ENCODE assay signal across 8 cellular contexts in the genomic region with DNA sequence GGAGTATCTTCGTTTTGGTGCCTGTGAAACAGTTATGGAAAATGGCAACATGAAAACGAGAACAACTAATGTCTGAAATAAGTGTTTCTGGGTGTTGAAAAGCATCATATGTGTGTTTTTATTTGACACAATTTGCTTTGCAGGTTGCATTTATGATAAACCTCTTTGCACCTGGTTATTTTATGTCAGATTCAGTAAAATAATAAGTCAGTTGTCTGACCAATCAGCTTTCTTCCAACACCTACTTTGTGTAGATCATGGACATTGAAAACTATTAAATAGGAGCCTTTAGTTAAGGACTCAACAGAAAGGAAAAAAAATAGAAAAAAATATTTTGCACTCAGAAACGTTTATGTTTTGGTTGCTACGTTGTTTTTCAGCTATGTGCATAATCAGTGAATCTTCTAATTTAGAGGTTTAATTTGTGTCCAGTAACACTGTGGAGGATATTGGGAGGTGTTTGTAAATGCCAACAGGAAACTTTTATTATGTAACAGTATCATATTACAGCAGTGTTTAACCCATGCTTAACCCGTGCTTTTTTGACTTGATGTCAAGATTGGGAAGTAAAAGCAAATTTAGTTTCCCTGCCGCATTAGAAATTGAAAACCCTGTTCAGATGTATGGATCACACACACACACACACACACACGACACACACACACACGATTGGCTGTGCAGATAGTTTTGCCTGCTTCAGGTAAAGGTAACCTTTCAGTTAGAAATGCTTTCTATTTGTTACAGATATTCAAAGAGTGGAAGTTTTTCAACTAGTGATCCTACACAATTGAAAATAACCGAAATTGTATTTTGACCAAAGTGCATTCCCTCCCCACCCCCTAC. TPM values are rescaled to one million over a fixed set of nuclear protein-coding genes. Genes with fewer than 3 reads are reported as not detected.
DNase-seq lines count a peak whose midpoint lies in the region; ATAC-seq and TF ChIP-seq lines count a peak whose summit lies in the region.

No MANE protein-coding gene starts in this region.

- DNase-seq in AG04449 (ENCODE audit: low read depth, low spot score), result no peak
- no peak for DNase-seq in HFFc6
- peak; percentile 11 for DNase-seq in adipocyte (ENCODE audit: low read depth)
- no peak for DNase-seq in kidney epithelial cell (ENCODE audit: low read depth)
- DNase-seq in GM03348 (ENCODE audit: low spot score), result no peak
- no peak for DNase-seq in effector memory CD4-positive, alpha-beta T cell
- no peak for DNase-seq in stimulated activated naive B cell treated with anti-CD40 and anti-IgM and Interleukin-4, amounts not matched to agents 10 μg/mL and 1 μg/mL and 100 μg/mL, for 72 hours

- no peak overlapping the region for H3K9ac ChIP-seq in adipocyte (ENCODE audit: low read length)

- no peak overlapping the region for H3K27ac ChIP-seq in effector memory CD4-positive, alpha-beta T cell (ENCODE audit: insufficient read depth, low read length, poor library complexity, severe bottlenecking)

- POLR2A ChIA-PET in AG04449 (lab: Yijun Ruan, JAX), result no interaction called here

- ATAC-seq in HG02973 (IDR thresholded peaks at IDR 0.05; ENCODE audit: unreplicated experiment), result no peak
- ATAC-seq in stimulated activated naive B cell treated with anti-CD40 and anti-IgM and Interleukin-4, amounts not matched to agents 10 μg/mL and 1 μg/mL and 100 μg/mL, for 72 hours (replicated peaks), result no peak

- no peaks in the 10 kb centered on the region for H3K36me3 ChIP-seq in adipocyte (ENCODE audit: control insufficient read depth, insufficient read depth, low read length, severe bottlenecking)
- no peaks in the 10 kb centered on the region for H3K36me3 ChIP-seq in kidney epithelial cell (ENCODE audit: control insufficient read depth, insufficient read depth, low read length)
- no peaks in the 10 kb centered on the region for H3K36me3 ChIP-seq in effector memory CD4-positive, alpha-beta T cell (ENCODE audit: control insufficient read depth, insufficient read depth, low read length)

- H3K4me3 ChIP-seq in AG04449 (ENCODE audit: low read depth, low read length), result peak overlapping the region; percentile 82
- H3K4me3 ChIP-seq in adipocyte (ENCODE audit: low read length), result no peak overlapping the region
- peak overlapping the region; percentile 97 for H3K4me3 ChIP-seq in kidney epithelial cell (ENCODE audit: low read depth, low read length)
- no peak overlapping the region for H3K4me3 ChIP-seq in effector memory CD4-positive, alpha-beta T cell (ENCODE audit: insufficient read depth, low read depth, low read length, poor library complexity, severe bottlenecking)

- H3K27ac Mint-ChIP-seq in HFFc6, result peak overlapping the region; percentile 24
- H3K27ac Mint-ChIP-seq in stimulated activated naive B cell treated with anti-CD40 and anti-IgM and Interleukin-4, amounts not matched to agents 10 μg/mL and 1 μg/mL and 100 μg/mL, for 72 hours, result no peak overlapping the region

- peaks cover 61% of the 10 kb centered on the region for H3K4me1 Mint-ChIP-seq in HFFc6 (ENCODE audit: low read depth)
- H3K4me1 Mint-ChIP-seq in stimulated activated naive B cell treated with anti-CD40 and anti-IgM and Interleukin-4, amounts not matched to agents 10 μg/mL and 1 μg/mL and 100 μg/mL, for 72 hours, result peaks cover 17 to 22% of the 10 kb centered on the region in 2 donors

- H3K27me3 Mint-ChIP-seq in HFFc6 (ENCODE audit: insufficient read depth), result no peaks in the 10 kb centered on the region
- H3K27me3 Mint-ChIP-seq in stimulated activated naive B cell treated with anti-CD40 and anti-IgM and Interleukin-4, amounts not matched to agents 10 μg/mL and 1 μg/mL and 100 μg/mL, for 72 hours, result peaks cover 6 to 7% of the 10 kb centered on the region in 2 donors

- CTCF ChIA-PET in AG04449 (lab: Yijun Ruan, JAX), result interaction anchor here (0.7 to 3.3 kb wide), 4 partner anchors 9 to 295 kb away, joined by 3 to 20 read pairs (median 7); no protein-coding TSS in a partner anchor

- no peaks in the 10 kb centered on the region for H3K9me3 ChIP-seq in adipocyte (ENCODE audit: control insufficient read depth, low read length)
- H3K9me3 ChIP-seq in effector memory CD4-positive, alpha-beta T cell (ENCODE audit: control insufficient read depth, low read length), result no peaks in the 10 kb centered on the region

- TF ChIP-seq CTCF in AG04449 (IDR thresholded peaks at IDR 0.05; ENCODE audit: insufficient read depth, low read length, missing control alignments), result no peak
- TF ChIP-seq CTCF in HFFc6 (IDR thresholded peaks at IDR 0.05), result no peak
- TF ChIP-seq CTCF in kidney epithelial cell (IDR thresholded peaks at IDR 0.05; ENCODE audit: insufficient read depth, low read length, poor library complexity, severe bottlenecking), result no peak

- no peaks in the 10 kb centered on the region for H3K27me3 ChIP-seq in adipocyte (replicated peaks; ENCODE audit: control insufficient read depth, insufficient read depth, low read length)
- H3K27me3 ChIP-seq in kidney epithelial cell (ENCODE audit: control insufficient read depth, insufficient read depth, low read length), result no peaks in the 10 kb centered on the region
- no peaks in the 10 kb centered on the region for H3K27me3 ChIP-seq in effector memory CD4-positive, alpha-beta T cell (replicated peaks; ENCODE audit: control insufficient read depth, insufficient read depth, low read length, poor library complexity, severe bottlenecking)

- H3K4me3 Mint-ChIP-seq in HFFc6, result peak overlapping the region; percentile 97
- H3K4me3 Mint-ChIP-seq in stimulated activated naive B cell treated with anti-CD40 and anti-IgM and Interleukin-4, amounts not matched to agents 10 μg/mL and 1 μg/mL and 100 μg/mL, for 72 hours, result no peak overlapping the region

- no peaks in the 10 kb centered on the region for H3K36me3 Mint-ChIP-seq in HFFc6 (ENCODE audit: low read depth)
- no peaks in the 10 kb centered on the region for H3K36me3 Mint-ChIP-seq in stimulated activated naive B cell treated with anti-CD40 and anti-IgM and Interleukin-4, amounts not matched to agents 10 μg/mL and 1 μg/mL and 100 μg/mL, for 72 hours

- H3K4me1 ChIP-seq in adipocyte (ENCODE audit: control insufficient read depth, insufficient read depth, low read length), result peaks cover 17% of the 10 kb centered on the region
- peaks cover 15% of the 10 kb centered on the region for H3K4me1 ChIP-seq in effector memory CD4-positive, alpha-beta T cell (ENCODE audit: control insufficient read depth, insufficient read depth, low read length, poor library complexity, severe bottlenecking)

- no peaks in the 10 kb centered on the region for H3K9me3 Mint-ChIP-seq in HFFc6
- H3K9me3 Mint-ChIP-seq in stimulated activated naive B cell treated with anti-CD40 and anti-IgM and Interleukin-4, amounts not matched to agents 10 μg/mL and 1 μg/mL and 100 μg/mL, for 72 hours, result no peaks in the 10 kb centered on the region

RNA-seq across cellular contexts. Expression of a gene that starts 2.6 kb away (rescaled TPM):
- 10 to 100 TPM; 35.9 to 48.9 (median 43.5) TPM for total RNA-seq in HFFc6 (2021; fragmentation: NEBNext Ultra II Directional; extraction: Animal tissue kit (Norgen Biotek cat#: 25700))
- total RNA-seq in kidney epithelial cell, result 29.4 and 30.5 TPM in 2 replicates

RNA-seq across cellular contexts. Expression of a gene that starts 2.8 kb away (rescaled TPM):
- total RNA-seq in HFFc6 (2021; fragmentation: NEBNext Ultra II Directional; extraction: Animal tissue kit (Norgen Biotek cat#: 25700)), result 1 to 10 TPM in 2 of 6 experiments, under 1 TPM in 4; 0.66 to 1.3 (median 0.84) TPM
- total RNA-seq in kidney epithelial cell, result 0.68 and 1.0 TPM in 2 replicates

Comparison
In these comparisons a context has a peak if more than half of its experiments do, and no peak if none do; other contexts are left out.
1. H3K4me3 ChIP-seq: peak in AG04449 (single experiment) and kidney epithelial cell (single experiment); none in adipocyte (single experiment) and effector memory CD4-positive, alpha-beta T cell (single experiment).